In the genomic region with DNA sequence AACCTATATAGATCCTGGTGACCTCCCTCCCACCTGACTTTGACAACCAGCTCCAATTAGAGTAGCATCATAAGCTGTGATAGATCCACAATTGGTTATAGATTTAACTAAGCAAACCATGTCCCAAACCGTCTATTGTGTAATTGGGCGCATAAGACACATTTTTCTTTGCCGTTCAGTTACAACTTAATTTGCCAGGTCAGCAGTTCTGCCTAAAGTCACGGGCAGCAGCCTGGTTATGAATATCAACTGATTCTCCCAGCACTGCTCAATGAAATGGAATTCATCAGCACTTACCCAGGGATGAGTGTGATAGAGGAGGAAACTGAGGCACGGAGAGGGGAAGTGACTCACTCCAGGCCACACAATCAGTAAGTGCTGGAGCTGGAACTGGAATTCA, we compare ENCODE assay signal across 27 cellular contexts.
"Had no signal": no experiment of that assay in that cellular context is flagged by ENCODE, and none has a peak within 500 bp of the region (broad histone marks: within the 10 kb centered on the region; RNA-seq: fewer than 3 reads in every experiment).

No MANE protein-coding gene starts in this region.

- H3K27ac ChIP-seq: neural progenitor cell, ovary, parathyroid adenoma, psoas muscle, skin epidermis, spleen, suprapubic skin, testis, tibial artery, transverse colon, upper lobe of right lung, uterus had no signal

- H3K4me1 ChIP-seq: parathyroid adenoma, psoas muscle, upper lobe of right lung, uterus had no signal

- H3K36me3 ChIP-seq: neural progenitor cell, ovary, spleen, suprapubic skin, tibial artery, transverse colon, upper lobe of right lung, uterus had no signal

- H3K27me3 ChIP-seq: ovary, testis had no signal

- H3K9me3 ChIP-seq: ovary, psoas muscle, spleen, suprapubic skin, testis, tibial artery, transverse colon, upper lobe of right lung, uterus had no signal

- ATAC-seq: natural killer cell; psoas muscle; right cardiac atrium; sciatic nerve; stimulated activated memory B cell treated with anti-CD40 and anti-IgM and Interleukin-4, amounts not matched to agents 10 μg/mL and 1 μg/mL and 100 μg/mL, for 72 hours; stimulated activated naive CD8-positive, alpha-beta T cell treated with anti-CD3 and anti-CD28 coated beads, Interleukin-15, amount 100 ng/mL, for 72 hours; stimulated activated naive CD8-positive, alpha-beta T cell treated with anti-CD3 and anti-CD28 coated beads, Interleukin-15, Interleukin-2, amounts not matched to agents 100 U/mL and 50 U/mL, for 24 hours; upper lobe of right lung had no signal

- DNase-seq: natural killer cell; occipital lobe; ovary; psoas muscle; right cardiac atrium; spleen; stimulated activated CD4-positive, alpha-beta T cell treated with anti-CD3 and anti-CD28 coated beads, Interleukin-12 subunit alpha, Interleukin-12 subunit beta, amount 100 ng/mL, for 4 hours; stimulated activated CD4-positive, alpha-beta T cell treated with anti-CD3 and anti-CD28 coated beads, Interleukin-1b, Interleukin-23, amount 100 ng/mL, for 48 hours; stimulated activated CD4-positive, alpha-beta T cell treated with anti-CD3 and anti-CD28 coated beads, Interleukin-4, amount 100 ng/mL, for 1 hour; stimulated activated CD4-positive, alpha-beta T cell treated with anti-CD3 and anti-CD28 coated beads, Interleukin-4, amount 100 ng/mL, for 4 hours; stimulated activated CD8-positive, alpha-beta memory T cell treated with anti-CD3 and anti-CD28 coated beads, Interleukin-4, amount 100 ng/mL, for 48 hours; stimulated activated naive CD4-positive, alpha-beta T cell; stimulated activated naive CD8-positive, alpha-beta T cell treated with anti-CD3 and anti-CD28 coated beads, Interleukin-15, amount 100 ng/mL, for 72 hours; stimulated activated naive CD8-positive, alpha-beta T cell treated with anti-CD3 and anti-CD28 coated beads, Interleukin-15, Interleukin-2, amounts not matched to agents 100 U/mL and 50 U/mL, for 24 hours; substantia nigra; testis; tibial artery; transverse colon; upper lobe of right lung; uterus had no signal

- H3K4me2 ChIP-seq: neural progenitor cell, smooth muscle cell had no signal

- H3K4me3 ChIP-seq: neural progenitor cell, ovary, psoas muscle, skin epidermis, smooth muscle cell, spleen, suprapubic skin, testis, tibial artery, transverse colon, upper lobe of right lung, uterus had no signal
